Comparison of ENCODE assay signal across 20 cellular contexts in the genomic region with DNA sequence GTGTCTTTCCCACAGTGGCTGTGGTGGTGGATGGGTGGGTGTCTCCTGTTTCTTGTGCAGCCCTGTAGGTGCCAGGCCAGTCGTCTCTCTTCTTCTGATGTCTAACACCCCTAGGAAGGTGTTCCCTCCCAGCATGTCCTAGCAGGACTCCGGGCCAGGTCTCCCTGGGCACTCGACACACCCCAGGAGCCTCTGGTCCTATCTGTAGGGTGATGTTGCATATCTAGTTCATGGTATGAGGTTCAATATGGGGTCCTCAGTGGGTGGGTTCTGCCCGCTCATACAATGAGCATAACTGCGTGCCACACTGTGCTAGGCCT. TPM values are rescaled to one million over a fixed set of nuclear protein-coding genes. Genes with fewer than 3 reads are reported as not detected.
"Had no signal": no experiment of that assay in that cellular context is flagged by ENCODE, and none has a peak within 500 bp of the region (broad histone marks: within the 10 kb centered on the region; RNA-seq: fewer than 3 reads in every experiment).

No MANE protein-coding gene starts in this region.

- DNase-seq: KBM-7, MV-4-11, NCI-H1048, NCI-H1105, NCI-H1436 treated with DMSO at 0.1 percent for 48 hours, NCI-H1694, NCI-H187 treated with DMSO at 0.1 percent for 48 hours, NCI-H2029 treated with DMSO at 0.1 percent for 48 hours, NCI-H2171 treated with DMSO at 0.1 percent for 48 hours, NCI-H2227 treated with DMSO at 0.1 percent for 48 hours, NCI-H526 treated with DMSO at 0.1 percent for 48 hours, NCI-H774, SW 1271 had no signal

- H3K9me3 ChIP-seq: SK-N-SH had no signal

- H3K27ac ChIP-seq: RWPE1 had no signal

RNA-seq across cellular contexts. Expression of gene NGEF, which starts 14.4 kb away (rescaled TPM):
- total RNA-seq: SK-MEL-5 had no signal

RNA-seq across cellular contexts. Expression of gene NEU2, which starts 33.8 kb away (rescaled TPM):
- total RNA-seq: HT-29, LHCN-M2, MCF 10A, NCI-H460, SK-MEL-5 had no signal
- polyA plus RNA-seq: SK-N-SH had no signal
